18 cellular contexts compared by ENCODE assay signal in the genomic region with DNA sequence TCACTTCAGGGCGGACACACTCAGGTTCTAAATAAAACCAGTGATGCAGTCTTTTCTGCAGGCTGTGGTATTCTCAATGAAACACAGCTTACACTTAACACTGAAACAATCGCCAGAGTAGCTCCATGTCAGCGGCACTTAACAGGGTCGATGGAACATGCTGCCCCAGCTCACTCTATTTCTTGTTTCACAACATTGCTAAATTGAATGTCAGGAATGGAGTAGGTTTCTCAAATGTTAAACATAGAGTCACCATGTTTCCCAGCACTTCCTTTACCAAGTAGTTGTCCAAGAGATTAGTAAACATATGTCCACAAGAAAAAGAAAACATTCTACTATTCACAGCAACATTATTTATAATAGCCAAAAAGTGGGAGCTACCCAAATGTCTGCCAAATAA.
A peak's percentile ranks its signal among the peaks of the same experiment; 100 is the strongest.
DNase-seq lines count a peak whose midpoint lies in the region; ATAC-seq and TF ChIP-seq lines count a peak whose summit lies in the region.
"Had no signal": no experiment of that assay in that cellular context is flagged by ENCODE, and none has a peak within 500 bp of the region (broad histone marks: within the 10 kb centered on the region; RNA-seq: fewer than 3 reads in every experiment).

No MANE protein-coding gene starts in this region.

- intact Hi-C loops in PC-9 (cut with micrococcal nuclease; ENCODE audit: unreplicated experiment) = no loop called here

- peaks cover 2% of the 10 kb centered on the region for H3K79me1 ChIP-seq in trophoblast cell (ENCODE audit: low read length)

- H3K4me1 ChIP-seq in SK-N-SH (ENCODE audit: control insufficient read depth in 1 of 2, insufficient read depth in 2 of 2, low read depth in 1 of 2, low read length in 1 of 2) (no peaks in the 10 kb centered on the region; a peak in 1 of 4 replicates), PC-9 (replicated peaks; ENCODE audit: insufficient read depth) (0 out of 2 replicates have a peak, but pooled peaks cover 3% of the 10 kb centered on the region), trophoblast cell (ENCODE audit: control insufficient read depth in 1 of 2, insufficient read depth in 2 of 2, low read length in 2 of 2) (no peaks in the 10 kb centered on the region)

- H3K79me2 ChIP-seq in SK-N-SH (ENCODE audit: insufficient read depth) (no peaks in the 10 kb centered on the region), PC-9 (ENCODE audit: low read depth) (no peaks in the 10 kb centered on the region), trophoblast cell (ENCODE audit: control insufficient read depth, insufficient read depth, low read length, poor library complexity) (no peaks in the 10 kb centered on the region)

- TF ChIP-seq CTCF in SK-N-SH (IDR thresholded peaks at IDR 0.05) = no peak
- TF ChIP-seq CTCF in PC-9 (conservative IDR thresholded peaks at IDR 0.05) = no peak

- no peak overlapping the region for H3K4ac ChIP-seq in trophoblast cell (ENCODE audit: low read depth, low read length)

- no peak overlapping the region for H2BK12ac ChIP-seq in trophoblast cell (ENCODE audit: low read length)

- H3K36me3 ChIP-seq in SK-N-SH (replicated peaks in 1 of 2; ENCODE audit: control insufficient read depth in 1 of 2, insufficient read depth in 2 of 2, low read length in 1 of 2) = no peaks in the 10 kb centered on the region
- H3K36me3 ChIP-seq in PC-9 (ENCODE audit: low read depth) = no peaks in the 10 kb centered on the region
- H3K36me3 ChIP-seq in trophoblast cell (ENCODE audit: control insufficient read depth in 1 of 2, insufficient read depth in 2 of 2, low read length in 2 of 2) = no peaks in the 10 kb centered on the region

- H4K20me1 ChIP-seq in SK-N-SH (ENCODE audit: insufficient read depth) (no peaks in the 10 kb centered on the region), PC-9 (ENCODE audit: insufficient read depth) (no peaks in the 10 kb centered on the region)

- no peak for TF ChIP-seq RAD21 in SK-N-SH (IDR thresholded peaks at IDR 0.05; ENCODE audit: low read length)

- H4K12ac ChIP-seq in trophoblast cell (ENCODE audit: low read depth, low read length) = no peak overlapping the region

- no peak overlapping the region for H3K27ac ChIP-seq in SK-N-SH (ENCODE audit: low read depth in 2 of 2, low read length in 1 of 2)
- H3K27ac ChIP-seq in PC-9 = no peak overlapping the region
- peak overlapping the region; percentile 14 for H3K27ac ChIP-seq in trophoblast cell (ENCODE audit: low read depth, low read length)
- H3K27ac ChIP-seq: A549, C4-2B had no signal

- no peak overlapping the region for H4K91ac ChIP-seq in trophoblast cell (ENCODE audit: low read depth, low read length)

- H3K4me2 ChIP-seq in SK-N-SH = no peak overlapping the region
- H3K4me2 ChIP-seq in PC-9 = no peak overlapping the region
- no peak overlapping the region for H3K4me2 ChIP-seq in trophoblast cell (ENCODE audit: low read length)
- H3K4me2 ChIP-seq: A549, GM23338 had no signal

- no peak overlapping the region for H3K4me3 ChIP-seq in SK-N-SH (ENCODE audit: low read depth in 2 of 2, low read length in 1 of 2)
- no peak overlapping the region for H3K4me3 ChIP-seq in PC-9
- no peak overlapping the region for H3K4me3 ChIP-seq in trophoblast cell (ENCODE audit: low read depth, low read length)
- H3K4me3 ChIP-seq: A549, GM23338 had no signal

- H2AFZ ChIP-seq in SK-N-SH (ENCODE audit: low read depth) = peak overlapping the region; percentile 5; the same call in 1 of the 2 replicates
- 0 out of 2 replicates have a peak overlapping the region, but pooled peaks have one; percentile 48 for H2AFZ ChIP-seq in PC-9
- no peak overlapping the region for H2AFZ ChIP-seq in trophoblast cell (ENCODE audit: insufficient read depth, low read length, poor library complexity)
- H2AFZ ChIP-seq: GM23338 had no signal

- no peak overlapping the region for H3K9ac ChIP-seq in SK-N-SH
- H3K9ac ChIP-seq in trophoblast cell (ENCODE audit: low read length) = no peak overlapping the region

- H4K8ac ChIP-seq in trophoblast cell (ENCODE audit: low read depth, low read length) = no peak overlapping the region

- H3F3A ChIP-seq in SK-N-SH (replicated peaks; ENCODE audit: insufficient read depth) (peaks cover 7% of the 10 kb centered on the region), PC-9 (ENCODE audit: insufficient read depth, low read depth) (no peaks in the 10 kb centered on the region)

- TF ChIP-seq EP300 in SK-N-SH (IDR thresholded peaks at IDR 0.05; ENCODE audit: borderline replicate concordance in 1 of 2, low read depth in 1 of 2, low read length in 1 of 2) = no peak

- no peak for ATAC-seq in SK-N-SH treated with all-trans-retinoic acid at 6 μM for 48 hours
- ATAC-seq: A549; CD8-positive, alpha-beta T cell; GM23338; HCT116 had no signal

- POLR2A ChIA-PET in SK-N-SH (lab: Yijun Ruan, JAX) = no interaction called here
- POLR2A ChIA-PET in PC-9 (lab: Charles Lee; ENCODE audit: unreplicated experiment) = no interaction called here

- H2BK5ac ChIP-seq in trophoblast cell (ENCODE audit: low read depth, low read length, poor library complexity) = no peak overlapping the region

- H3K18ac ChIP-seq in trophoblast cell (ENCODE audit: low read length) = no peak overlapping the region

- DNase-seq in SK-N-SH = no peak
- DNase-seq in PC-9 = no peak
- no peak for DNase-seq in trophoblast cell
- no peak for DNase-seq in foreskin melanocyte
- DNase-seq in C1 segment of cervical spinal cord (lab: John Stamatoyannopoulos, UW) = no peak
- DNase-seq: 8988T; ACHN; Caco-2; CD4-positive, CD25-positive, alpha-beta regulatory T cell; CD8-positive, alpha-beta T cell; DMS153; DND-41; H9 had no signal

- H2BK120ac ChIP-seq in trophoblast cell (ENCODE audit: insufficient read depth, low read length, poor library complexity) = no peak overlapping the region

- BruUV-seq in PC-9 (replicated peaks; lab: Mats Ljungman, UMichigan) = no TSS peak

- H3K27me3 ChIP-seq in SK-N-SH (ENCODE audit: insufficient read depth) (no peaks in the 10 kb centered on the region), PC-9 (ENCODE audit: insufficient read depth, low read depth) (no peaks in the 10 kb centered on the region), trophoblast cell (ENCODE audit: insufficient read depth, low read length) (no peaks in the 10 kb centered on the region)

- H3K9me3 ChIP-seq in SK-N-SH (no peaks in the 10 kb centered on the region), PC-9 (ENCODE audit: insufficient read depth, low read depth) (no peaks in the 10 kb centered on the region), trophoblast cell (ENCODE audit: insufficient read depth, low read depth, low read length) (no peaks in the 10 kb centered on the region)
- H3K9me3 ChIP-seq: A549 had no signal

- 75% methylated on average over 4 of the region's 4 CpGs for WGBS in SK-N-SH (ENCODE audit: low lambda C conversion rate)
- WGBS in trophoblast cell (ENCODE audit: extremely low coverage, insufficient coverage, insufficient read length) = no CpG with 5 or more reads among the region's 4 CpGs

- H2AK5ac ChIP-seq in trophoblast cell (ENCODE audit: low read length) = no peak overlapping the region

- H3K9me2 ChIP-seq in SK-N-SH = no peaks in the 10 kb centered on the region
- no peaks in the 10 kb centered on the region; the same call in 1 of the 2 replicates for H3K9me2 ChIP-seq in PC-9 (ENCODE audit: insufficient read depth)

- no peak overlapping the region for H3K14ac ChIP-seq in trophoblast cell (ENCODE audit: low read length)

- no peak overlapping the region for H3K23ac ChIP-seq in trophoblast cell (ENCODE audit: low read length)

- CTCF ChIA-PET in SK-N-SH (lab: Yijun Ruan, JAX) (no interaction called here), PC-9 (lab: Charles Lee) (no interaction called here)

TF ChIP-seq in SK-N-SH, 30 proteins besides CTCF, POLR2A, EP300 and RAD21 (continues in another document):
- TF ChIP-seq TCF12 (IDR thresholded peaks at IDR 0.05) (no peak), MEF2A (IDR thresholded peaks at IDR 0.05; ENCODE audit: borderline replicate concordance, low read depth) (no peak), RFX5 (IDR thresholded peaks at IDR 0.05; ENCODE audit: low read length) (no peak), FOXJ3 (CRISPR knock-in tag; IDR thresholded peaks at IDR 0.05) (no peak)
- TF ChIP-seq, protein P1, sequence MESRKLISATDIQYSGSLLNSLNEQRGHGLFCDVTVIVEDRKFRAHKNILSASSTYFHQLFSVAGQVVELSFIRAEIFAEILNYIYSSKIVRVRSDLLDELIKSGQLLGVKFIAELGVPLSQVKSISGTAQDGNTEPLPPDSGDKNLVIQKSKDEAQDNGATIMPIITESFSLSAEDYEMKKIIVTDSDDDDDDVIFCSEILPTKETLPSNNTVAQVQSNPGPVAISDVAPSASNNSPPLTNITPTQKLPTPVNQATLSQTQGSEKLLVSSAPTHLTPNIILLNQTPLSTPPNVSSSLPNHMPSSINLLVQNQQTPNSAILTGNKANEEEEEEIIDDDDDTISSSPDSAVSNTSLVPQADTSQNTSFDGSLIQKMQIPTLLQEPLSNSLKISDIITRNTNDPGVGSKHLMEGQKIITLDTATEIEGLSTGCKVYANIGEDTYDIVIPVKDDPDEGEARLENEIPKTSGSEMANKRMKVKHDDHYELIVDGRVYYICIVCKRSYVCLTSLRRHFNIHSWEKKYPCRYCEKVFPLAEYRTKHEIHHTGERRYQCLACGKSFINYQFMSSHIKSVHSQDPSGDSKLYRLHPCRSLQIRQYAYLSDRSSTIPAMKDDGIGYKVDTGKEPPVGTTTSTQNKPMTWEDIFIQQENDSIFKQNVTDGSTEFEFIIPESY (IDR thresholded peaks at IDR 0.05; ENCODE audit: borderline replicate concordance, low read depth) = no peak

TF ChIP-seq in SK-N-SH treated with all-trans-retinoic acid at 6 μM for 48 hours, 23 proteins besides CTCF, POLR2A, EP300 and RAD21 (continues in another document):
- TF ChIP-seq TCF4 (CRISPR knock-in tag; IDR thresholded peaks at IDR 0.05; ENCODE audit: borderline replicate concordance) = no peak
- no peak for TF ChIP-seq ISL1 (CRISPR knock-in tag; IDR thresholded peaks at IDR 0.05)
- no peak for TF ChIP-seq ZNF70 (CRISPR knock-in tag; IDR thresholded peaks at IDR 0.05)
- no peak for TF ChIP-seq BACH2 (CRISPR knock-in tag; IDR thresholded peaks at IDR 0.05; ENCODE audit: borderline replicate concordance)
- TF ChIP-seq GLIS3 (CRISPR knock-in tag; IDR thresholded peaks at IDR 0.05) = no peak
